In genomic region chr20:50959543-50960126, GRCh38 we compare ENCODE assay signal across 1 cellular context.
TF ChIP-seq lines count a peak whose summit lies in the region.

No MANE protein-coding gene starts in this region.

TF ChIP-seq in SK-N-SH, 30 proteins besides CTCF, POLR2A, EP300 and RAD21 (continued from another document):
- TF ChIP-seq, protein P1, sequence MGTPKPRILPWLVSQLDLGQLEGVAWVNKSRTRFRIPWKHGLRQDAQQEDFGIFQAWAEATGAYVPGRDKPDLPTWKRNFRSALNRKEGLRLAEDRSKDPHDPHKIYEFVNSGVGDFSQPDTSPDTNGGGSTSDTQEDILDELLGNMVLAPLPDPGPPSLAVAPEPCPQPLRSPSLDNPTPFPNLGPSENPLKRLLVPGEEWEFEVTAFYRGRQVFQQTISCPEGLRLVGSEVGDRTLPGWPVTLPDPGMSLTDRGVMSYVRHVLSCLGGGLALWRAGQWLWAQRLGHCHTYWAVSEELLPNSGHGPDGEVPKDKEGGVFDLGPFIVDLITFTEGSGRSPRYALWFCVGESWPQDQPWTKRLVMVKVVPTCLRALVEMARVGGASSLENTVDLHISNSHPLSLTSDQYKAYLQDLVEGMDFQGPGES (IDR thresholded peaks at IDR 0.05; ENCODE audit: low read depth, low read length): no peak
- TF ChIP-seq, protein P2, sequence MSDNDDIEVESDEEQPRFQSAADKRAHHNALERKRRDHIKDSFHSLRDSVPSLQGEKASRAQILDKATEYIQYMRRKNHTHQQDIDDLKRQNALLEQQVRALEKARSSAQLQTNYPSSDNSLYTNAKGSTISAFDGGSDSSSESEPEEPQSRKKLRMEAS (IDR thresholded peaks at IDR 0.05; ENCODE audit: low read depth): no peak
- no peak for TF ChIP-seq TEAD4 (IDR thresholded peaks at IDR 0.05; ENCODE audit: borderline replicate concordance, insufficient read depth)
- TF ChIP-seq MXI1 (IDR thresholded peaks at IDR 0.05; ENCODE audit: low read depth, low read length): no peak
- TF ChIP-seq, protein P3, sequence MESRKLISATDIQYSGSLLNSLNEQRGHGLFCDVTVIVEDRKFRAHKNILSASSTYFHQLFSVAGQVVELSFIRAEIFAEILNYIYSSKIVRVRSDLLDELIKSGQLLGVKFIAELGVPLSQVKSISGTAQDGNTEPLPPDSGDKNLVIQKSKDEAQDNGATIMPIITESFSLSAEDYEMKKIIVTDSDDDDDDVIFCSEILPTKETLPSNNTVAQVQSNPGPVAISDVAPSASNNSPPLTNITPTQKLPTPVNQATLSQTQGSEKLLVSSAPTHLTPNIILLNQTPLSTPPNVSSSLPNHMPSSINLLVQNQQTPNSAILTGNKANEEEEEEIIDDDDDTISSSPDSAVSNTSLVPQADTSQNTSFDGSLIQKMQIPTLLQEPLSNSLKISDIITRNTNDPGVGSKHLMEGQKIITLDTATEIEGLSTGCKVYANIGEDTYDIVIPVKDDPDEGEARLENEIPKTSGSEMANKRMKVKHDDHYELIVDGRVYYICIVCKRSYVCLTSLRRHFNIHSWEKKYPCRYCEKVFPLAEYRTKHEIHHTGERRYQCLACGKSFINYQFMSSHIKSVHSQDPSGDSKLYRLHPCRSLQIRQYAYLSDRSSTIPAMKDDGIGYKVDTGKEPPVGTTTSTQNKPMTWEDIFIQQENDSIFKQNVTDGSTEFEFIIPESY (IDR thresholded peaks at IDR 0.05; ENCODE audit: borderline replicate concordance, low read depth): no peak
- no peak for TF ChIP-seq JUND (IDR thresholded peaks at IDR 0.05)
- no peak for TF ChIP-seq SIN3A (IDR thresholded peaks at IDR 0.05; ENCODE audit: borderline replicate concordance, low read depth, low read length)
- TF ChIP-seq, protein P4, sequence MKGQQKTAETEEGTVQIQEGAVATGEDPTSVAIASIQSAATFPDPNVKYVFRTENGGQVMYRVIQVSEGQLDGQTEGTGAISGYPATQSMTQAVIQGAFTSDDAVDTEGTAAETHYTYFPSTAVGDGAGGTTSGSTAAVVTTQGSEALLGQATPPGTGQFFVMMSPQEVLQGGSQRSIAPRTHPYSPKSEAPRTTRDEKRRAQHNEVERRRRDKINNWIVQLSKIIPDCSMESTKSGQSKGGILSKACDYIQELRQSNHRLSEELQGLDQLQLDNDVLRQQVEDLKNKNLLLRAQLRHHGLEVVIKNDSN (IDR thresholded peaks at IDR 0.05; ENCODE audit: borderline replicate concordance, low read depth): no peak
